In the genomic region with DNA sequence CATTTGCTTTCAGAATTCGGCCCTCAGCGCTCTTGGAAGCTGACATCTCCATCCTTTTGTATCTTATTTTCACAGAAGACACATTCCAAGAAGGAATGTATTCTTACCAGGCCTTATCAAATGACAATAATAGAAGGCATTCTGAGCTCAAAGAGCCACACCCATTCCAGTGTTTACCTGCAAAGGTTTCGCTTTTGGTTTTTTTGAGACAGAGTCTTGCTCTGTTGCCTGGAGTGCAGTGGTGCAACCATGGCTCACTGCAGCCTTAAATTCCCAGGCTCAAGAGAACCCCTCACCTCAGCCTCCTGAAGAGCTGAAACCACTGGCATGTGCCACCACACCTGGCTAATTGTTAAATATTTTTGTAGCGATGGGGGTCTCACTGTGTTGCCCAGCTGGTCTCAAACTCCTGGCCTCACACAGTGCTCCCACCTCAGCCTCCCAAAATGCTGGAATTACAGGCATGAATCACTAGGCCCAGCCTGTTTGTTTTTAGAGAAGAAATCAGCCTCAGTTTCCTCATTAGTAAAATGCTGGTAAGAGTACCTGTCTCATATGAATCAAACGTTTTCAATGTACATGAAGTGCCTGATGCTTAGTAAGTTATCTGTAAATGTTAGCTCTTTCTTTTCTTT, we compare ENCODE assay signal across 19 cellular contexts.
DNase-seq lines count a peak whose midpoint lies in the region; ATAC-seq, FAIRE-seq and TF ChIP-seq lines count a peak whose summit lies in the region.
"Had no signal": no experiment of that assay in that cellular context is flagged by ENCODE, and none has a peak within 500 bp of the region (broad histone marks: within the 10 kb centered on the region; RNA-seq: fewer than 3 reads in every experiment).

No MANE protein-coding gene starts in this region.

- H3K27ac ChIP-seq in CD4-positive, CD25-positive, alpha-beta regulatory T cell (ENCODE audit: insufficient read depth, low read length, poor library complexity, severe bottlenecking), result no peak overlapping the region
- no peak overlapping the region for H3K27ac ChIP-seq in astrocyte (ENCODE audit: low read depth, low read length)
- H3K27ac ChIP-seq: thyroid gland had no signal

- peak overlapping the region; percentile 46 for H3K4me2 ChIP-seq in astrocyte (ENCODE audit: low read length)
- H3K4me2 ChIP-seq: SK-N-SH had no signal

- H3K4me3 ChIP-seq in CD4-positive, CD25-positive, alpha-beta regulatory T cell (ENCODE audit: low read depth, low read length), result peak overlapping the region; percentile 3
- no peak overlapping the region for H3K4me3 ChIP-seq in astrocyte (ENCODE audit: insufficient read depth, low read depth, low read length)
- H3K4me3 ChIP-seq in mucosa of descending colon, result no peak overlapping the region
- H3K4me3 ChIP-seq: thyroid gland had no signal

- H3K27ac Mint-ChIP-seq in CD4-positive, CD25-positive, alpha-beta regulatory T cell, result peak overlapping the region in 2 of 3 donors; percentile 9 to 25
- no peak overlapping the region for H3K27ac Mint-ChIP-seq in astrocyte (ENCODE audit: unreplicated experiment)
- H3K27ac Mint-ChIP-seq: activated CD8-positive, alpha-beta T cell treated with anti-CD3 and anti-CD28 coated beads for 36 hours; activated T-helper 1 cell treated with anti-CD3 and anti-CD28 coated beads, Interleukin-12 subunit alpha, Interleukin-12 subunit beta, Interleukin-2, Interleukin-4 antibody, amounts not matched to agents 30 ng/mL and 10 ng/mL and 1 ng/mL, durations not matched to agents 14 hours and 24 hours and 36 hours had no signal

- no peak overlapping the region for H3K9ac ChIP-seq in astrocyte (ENCODE audit: low read length)
- H3K9ac ChIP-seq: SK-N-SH had no signal

- no peaks in the 10 kb centered on the region for H3K79me2 ChIP-seq in astrocyte (ENCODE audit: insufficient read depth, low read length)

- no peaks in the 10 kb centered on the region for H3K4me1 ChIP-seq in CD4-positive, CD25-positive, alpha-beta regulatory T cell (ENCODE audit: control insufficient read depth, insufficient read depth, low read length, poor library complexity, severe bottlenecking)
- H3K4me1 ChIP-seq in astrocyte (ENCODE audit: insufficient read depth, low read length), result peaks cover 7% of the 10 kb centered on the region
- peaks cover 10% of the 10 kb centered on the region for H3K4me1 ChIP-seq in mucosa of descending colon (ENCODE audit: low read depth)

- peaks cover 0 to 2% (median 0%) of the 10 kb centered on the region in 7 donors for H3K9me3 Mint-ChIP-seq in CD4-positive, CD25-positive, alpha-beta regulatory T cell
- H3K9me3 Mint-ChIP-seq in astrocyte (ENCODE audit: unreplicated experiment), result peaks cover 4% of the 10 kb centered on the region
- H3K9me3 Mint-ChIP-seq: activated CD8-positive, alpha-beta T cell treated with anti-CD3 and anti-CD28 coated beads for 36 hours; activated T-helper 1 cell treated with anti-CD3 and anti-CD28 coated beads, Interleukin-12 subunit alpha, Interleukin-12 subunit beta, Interleukin-2, Interleukin-4 antibody, amounts not matched to agents 30 ng/mL and 10 ng/mL and 1 ng/mL, durations not matched to agents 14 hours and 24 hours and 36 hours had no signal

- no peak overlapping the region for H3K4me3 Mint-ChIP-seq in CD4-positive, CD25-positive, alpha-beta regulatory T cell
- H3K4me3 Mint-ChIP-seq in astrocyte (ENCODE audit: unreplicated experiment), result no peak overlapping the region
- H3K4me3 Mint-ChIP-seq: activated CD8-positive, alpha-beta T cell treated with anti-CD3 and anti-CD28 coated beads for 36 hours; activated T-helper 1 cell treated with anti-CD3 and anti-CD28 coated beads, Interleukin-12 subunit alpha, Interleukin-12 subunit beta, Interleukin-2, Interleukin-4 antibody, amounts not matched to agents 30 ng/mL and 10 ng/mL and 1 ng/mL, durations not matched to agents 14 hours and 24 hours and 36 hours had no signal

- FAIRE-seq in astrocyte (lab: Jason Lieb, UNC), result no peak
- FAIRE-seq: islet of Langerhans had no signal

- no peaks in the 10 kb centered on the region for H3K36me3 Mint-ChIP-seq in CD4-positive, CD25-positive, alpha-beta regulatory T cell
- no peaks in the 10 kb centered on the region for H3K36me3 Mint-ChIP-seq in astrocyte (ENCODE audit: low read depth, unreplicated experiment)

- DNase-seq in CD4-positive, CD25-positive, alpha-beta regulatory T cell, result peak in 1 of 3 donors; percentile 49
- peak; percentile 58 for DNase-seq in DMS153 (lab: John Stamatoyannopoulos, UW)
- no peak for DNase-seq in astrocyte (ENCODE audit: low read depth)
- peak in 1 of 3 donors; percentile 49 for DNase-seq in mucosa of descending colon
- DNase-seq in GM19238 (ENCODE audit: insufficient read length, low spot score), result no peak
- no peak for DNase-seq in GM03348 (ENCODE audit: low spot score)
- no peak for DNase-seq in kidney glomerular epithelial cell (lab: John Stamatoyannopoulos, UW)
- DNase-seq: activated CD8-positive, alpha-beta T cell treated with anti-CD3 and anti-CD28 coated beads for 36 hours; amniotic stem cell; HCEC 1CT; mesendoderm; NCI-H1436 treated with DMSO at 0.1 percent for 48 hours; NCI-H524; SK-N-SH had no signal

- peaks cover 3% of the 10 kb centered on the region for H3K27me3 ChIP-seq in CD4-positive, CD25-positive, alpha-beta regulatory T cell (ENCODE audit: control insufficient read depth, insufficient read depth, low read length)
- peaks cover 29% of the 10 kb centered on the region for H3K27me3 ChIP-seq in astrocyte (ENCODE audit: insufficient read depth, low read length)
- H3K27me3 ChIP-seq: thyroid gland had no signal

- peak overlapping the region; percentile 52 for H2AFZ ChIP-seq in astrocyte (ENCODE audit: low read depth, low read length)

- H4K20me1 ChIP-seq in astrocyte (ENCODE audit: insufficient read depth, low read length), result no peaks in the 10 kb centered on the region

- H3K27me3 Mint-ChIP-seq in CD4-positive, CD25-positive, alpha-beta regulatory T cell, result peaks cover 19% of the 10 kb centered on the region
- peaks cover 69% of the 10 kb centered on the region for H3K27me3 Mint-ChIP-seq in astrocyte (ENCODE audit: low read depth, unreplicated experiment)

- H3K9me3 ChIP-seq in CD4-positive, CD25-positive, alpha-beta regulatory T cell (ENCODE audit: control insufficient read depth in 2 of 2, low read length in 2 of 2), result no peaks in the 10 kb centered on the region
- H3K9me3 ChIP-seq in astrocyte (ENCODE audit: insufficient read depth, low read depth, low read length), result no peaks in the 10 kb centered on the region
- H3K9me3 ChIP-seq in mucosa of descending colon, result no peaks in the 10 kb centered on the region
- H3K9me3 ChIP-seq: SK-N-SH, thyroid gland had no signal

- H3K36me3 ChIP-seq in CD4-positive, CD25-positive, alpha-beta regulatory T cell (ENCODE audit: control insufficient read depth, insufficient read depth, low read length), result no peaks in the 10 kb centered on the region
- H3K36me3 ChIP-seq in astrocyte (ENCODE audit: insufficient read depth, low read length) (no peaks in the 10 kb centered on the region), mucosa of descending colon (ENCODE audit: low read depth) (no peaks in the 10 kb centered on the region)
- H3K36me3 ChIP-seq: thyroid gland had no signal

- peak in 1 of 2 donors; percentile 32 for ATAC-seq in CD4-positive, CD25-positive, alpha-beta regulatory T cell (ENCODE audit: low read depth in 2 of 2)
- peak; percentile 84 for ATAC-seq in mucosa of descending colon
- no peak for ATAC-seq in GM21390 (IDR thresholded peaks at IDR 0.05; ENCODE audit: unreplicated experiment)
- ATAC-seq: activated CD8-positive, alpha-beta T cell treated with anti-CD3 and anti-CD28 coated beads for 36 hours; PC-3 had no signal

- intact Hi-C loops in mucosa of descending colon (cut with DNase I, micrococcal nuclease), result no loop called here

- peaks cover 0 to 13% (median 6%) of the 10 kb centered on the region in 4 donors for H3K4me1 Mint-ChIP-seq in CD4-positive, CD25-positive, alpha-beta regulatory T cell
- H3K4me1 Mint-ChIP-seq in astrocyte (ENCODE audit: low read depth, unreplicated experiment), result peaks cover 8% of the 10 kb centered on the region

- no peak for TF ChIP-seq CTCF in astrocyte (IDR thresholded peaks at IDR 0.05; ENCODE audit: insufficient read depth, low read depth, low read length)
- no peak for TF ChIP-seq CTCF in mucosa of descending colon (IDR thresholded peaks at IDR 0.05)
